In genomic region chr6:33168202-33168601, GRCh38 we compare ENCODE assay signal across 17 cellular contexts. TPM values are rescaled to one million over a fixed set of nuclear protein-coding genes. Genes with fewer than 3 reads are reported as not detected.
DNase-seq lines count a peak whose midpoint lies in the region; ATAC-seq and TF ChIP-seq lines count a peak whose summit lies in the region.
"Had no signal": no experiment of that assay in that cellular context is flagged by ENCODE, and none has a peak within 500 bp of the region (broad histone marks: within the 10 kb centered on the region; RNA-seq: fewer than 3 reads in every experiment).

No MANE protein-coding gene starts in this region.

- intact Hi-C loops in natural killer cell (cut with micrococcal nuclease) (no loop called here), upper lobe of right lung (cut with DNase I) (loop anchor here (10.0 kb wide), 1 partner anchor 77 kb away; no protein-coding TSS in a partner anchor)

- TF ChIP-seq POLR2A in suprapubic skin (IDR thresholded peaks at IDR 0.05): no peak

- H3K27me3 ChIP-seq in RWPE2 (ENCODE audit: insufficient read depth, poor library complexity, severe bottlenecking): no peaks in the 10 kb centered on the region
- H3K27me3 ChIP-seq in upper lobe of right lung: no peaks in the 10 kb centered on the region
- H3K27me3 ChIP-seq in suprapubic skin: no peaks in the 10 kb centered on the region

- H3K36me3 ChIP-seq in RWPE2 (ENCODE audit: low read depth) (no peaks in the 10 kb centered on the region), upper lobe of right lung (no peaks in the 10 kb centered on the region), suprapubic skin (no peaks in the 10 kb centered on the region)
- H3K36me3 ChIP-seq: HAP-1 had no signal

- no peak for TF ChIP-seq CTCF in natural killer cell (IDR thresholded peaks at IDR 0.05)
- TF ChIP-seq CTCF in RWPE2 (IDR thresholded peaks at IDR 0.05; ENCODE audit: poor library complexity, severe bottlenecking): no peak
- TF ChIP-seq CTCF in neural crest cell (conservative IDR thresholded peaks at IDR 0.05): no peak
- no peak for TF ChIP-seq CTCF in upper lobe of right lung (IDR thresholded peaks at IDR 0.05)
- no peak for TF ChIP-seq CTCF in suprapubic skin (IDR thresholded peaks at IDR 0.05)

- H3K27ac Mint-ChIP-seq in natural killer cell treated with Interleukin-12 subunit alpha and Interleukin-12 subunit beta and Interleukin-15 and Interleukin-18, amount 100 ng/mL, for 72 hours: no peak overlapping the region
- H3K27ac Mint-ChIP-seq in natural killer cell: no peak overlapping the region
- H3K27ac Mint-ChIP-seq in neural crest cell (ENCODE audit: unreplicated experiment): peak overlapping the region; percentile 27
- H3K27ac Mint-ChIP-seq: GM23338, HFFc6 had no signal

- peaks cover 0 to 5% of the 10 kb centered on the region in 2 donors for H3K27me3 Mint-ChIP-seq in natural killer cell treated with Interleukin-12 subunit alpha and Interleukin-12 subunit beta and Interleukin-15 and Interleukin-18, amount 100 ng/mL, for 72 hours
- H3K27me3 Mint-ChIP-seq in natural killer cell (ENCODE audit: low read depth in 2 of 2): peaks cover 0 to 10% of the 10 kb centered on the region in 2 donors
- no peaks in the 10 kb centered on the region for H3K27me3 Mint-ChIP-seq in neural crest cell (ENCODE audit: low read depth)

- no peaks in the 10 kb centered on the region for H3K36me3 Mint-ChIP-seq in natural killer cell treated with Interleukin-12 subunit alpha and Interleukin-12 subunit beta and Interleukin-15 and Interleukin-18, amount 100 ng/mL, for 72 hours
- H3K36me3 Mint-ChIP-seq in natural killer cell (no peaks in the 10 kb centered on the region), neural crest cell (ENCODE audit: low read depth) (no peaks in the 10 kb centered on the region)
- H3K36me3 Mint-ChIP-seq: CD4-positive, alpha-beta memory T cell had no signal

- no peaks in the 10 kb centered on the region for H3K4me1 Mint-ChIP-seq in natural killer cell treated with Interleukin-12 subunit alpha and Interleukin-12 subunit beta and Interleukin-15 and Interleukin-18, amount 100 ng/mL, for 72 hours (ENCODE audit: low read depth in 2 of 2)
- H3K4me1 Mint-ChIP-seq in natural killer cell: no peaks in the 10 kb centered on the region
- H3K4me1 Mint-ChIP-seq in neural crest cell: no peaks in the 10 kb centered on the region
- H3K4me1 Mint-ChIP-seq: CD4-positive, alpha-beta memory T cell had no signal

- no peak overlapping the region for H3K4me3 Mint-ChIP-seq in natural killer cell treated with Interleukin-12 subunit alpha and Interleukin-12 subunit beta and Interleukin-15 and Interleukin-18, amount 100 ng/mL, for 72 hours
- H3K4me3 Mint-ChIP-seq in natural killer cell: no peak overlapping the region
- no peak overlapping the region for H3K4me3 Mint-ChIP-seq in neural crest cell
- H3K4me3 Mint-ChIP-seq: GM23338, HFFc6 had no signal

- peak; percentile 29 for DNase-seq in natural killer cell treated with Interleukin-12 subunit alpha and Interleukin-12 subunit beta and Interleukin-15 and Interleukin-18, amount 100 ng/mL, for 72 hours (ENCODE audit: low spot score)
- DNase-seq in natural killer cell (no peak), RWPE2 (ENCODE audit: low spot score) (peak; percentile 43), neural crest cell (ENCODE audit: low read depth, low spot score) (no peak), upper lobe of right lung (peak; percentile 45), suprapubic skin (ENCODE audit: low spot score in 2 of 2) (no peak), NCI-H748 treated with DMSO at 0.1 percent for 48 hours (lab: John Stamatoyannopoulos, UW) (no peak)
- no peak for DNase-seq in activated CD8-positive, alpha-beta memory T cell treated with anti-CD3 and anti-CD28 coated beads, Interleukin-2, amount 50 U/mL, for 4 hours
- DNase-seq: ACHN; CD4-positive, alpha-beta memory T cell; COR-L47; GF-D8; HFFc6 had no signal

- no peak for ATAC-seq in natural killer cell treated with Interleukin-12 subunit alpha and Interleukin-12 subunit beta and Interleukin-15 and Interleukin-18, amount 100 ng/mL, for 72 hours
- ATAC-seq in natural killer cell (no peak), RWPE2 (ENCODE audit: low read depth) (no peak), upper lobe of right lung (no peak)
- ATAC-seq: GM23338 had no signal

- H3K4me1 ChIP-seq in RWPE2 (ENCODE audit: insufficient read depth, poor library complexity, severe bottlenecking) (no peaks in the 10 kb centered on the region), upper lobe of right lung (no peaks in the 10 kb centered on the region), suprapubic skin (no peaks in the 10 kb centered on the region)
- H3K4me1 ChIP-seq: HAP-1 had no signal

- H3K9me3 Mint-ChIP-seq in natural killer cell treated with Interleukin-12 subunit alpha and Interleukin-12 subunit beta and Interleukin-15 and Interleukin-18, amount 100 ng/mL, for 72 hours: no peaks in the 10 kb centered on the region
- no peaks in the 10 kb centered on the region for H3K9me3 Mint-ChIP-seq in natural killer cell
- no peaks in the 10 kb centered on the region for H3K9me3 Mint-ChIP-seq in neural crest cell
- H3K9me3 Mint-ChIP-seq: CD4-positive, alpha-beta memory T cell; GM23338; HFFc6 had no signal

- H3K4me3 ChIP-seq in RWPE2 (ENCODE audit: severe bottlenecking): no peak overlapping the region
- H3K4me3 ChIP-seq in upper lobe of right lung: no peak overlapping the region
- no peak overlapping the region for H3K4me3 ChIP-seq in suprapubic skin
- H3K4me3 ChIP-seq: GM23338, HAP-1 had no signal

- no peak overlapping the region for H3K27ac ChIP-seq in RWPE2 (ENCODE audit: poor library complexity, severe bottlenecking)
- no peak overlapping the region for H3K27ac ChIP-seq in upper lobe of right lung
- no peak overlapping the region for H3K27ac ChIP-seq in suprapubic skin
- H3K27ac ChIP-seq: C4-2B had no signal

- 77% methylated on average over 8 of the region's 8 CpGs for WGBS in suprapubic skin

- no peak for TF ChIP-seq EP300 in suprapubic skin (IDR thresholded peaks at IDR 0.05)

- H3K9me3 ChIP-seq in RWPE2 (ENCODE audit: severe bottlenecking) (no peaks in the 10 kb centered on the region), upper lobe of right lung (no peaks in the 10 kb centered on the region), suprapubic skin (no peaks in the 10 kb centered on the region)
- H3K9me3 ChIP-seq: HAP-1 had no signal

RNA-seq across cellular contexts. Expression of gene COL11A2, which starts 24.1 kb away (rescaled TPM):
- total RNA-seq in natural killer cell treated with Interleukin-12 subunit alpha and Interleukin-12 subunit beta and Interleukin-15 and Interleukin-18, amount 100 ng/mL, for 72 hours: 1 to 10 TPM; 1.1 to 1.3 TPM
- total RNA-seq in natural killer cell: 1 to 10 TPM in 1 of 3 donors, under 1 TPM in 2; 0.93 to 2.0 (median 0.94) TPM
- 4.2 and 5.9 TPM in 2 replicates for total RNA-seq in neural crest cell
- 1.2 TPM for total RNA-seq in upper lobe of right lung
- total RNA-seq in suprapubic skin: under 1 TPM; 0.21 to 0.97 (median 0.40) TPM

RNA-seq across cellular contexts. Expression of gene RXRB, which starts 32.3 kb away (rescaled TPM):
- 10 to 100 TPM; 43.9 to 50.4 TPM for total RNA-seq in natural killer cell treated with Interleukin-12 subunit alpha and Interleukin-12 subunit beta and Interleukin-15 and Interleukin-18, amount 100 ng/mL, for 72 hours
- total RNA-seq in natural killer cell (10 to 100 TPM; 72.3 to 96.4 (median 73.9) TPM), neural crest cell (31.8 and 33.1 TPM in 2 replicates), upper lobe of right lung (46.6 TPM), suprapubic skin (10 to 100 TPM; 18.6 to 47.9 (median 26.9) TPM)

RNA-seq across cellular contexts. Expression of gene SLC39A7, which starts 32.5 kb away (rescaled TPM):
- 100 to 1,000 TPM in 1 of 2 donors, 10 to 100 TPM in 1; 91.5 to 102 TPM for total RNA-seq in natural killer cell treated with Interleukin-12 subunit alpha and Interleukin-12 subunit beta and Interleukin-15 and Interleukin-18, amount 100 ng/mL, for 72 hours
- total RNA-seq in natural killer cell: 10 to 100 TPM; 38.9 to 45.7 (median 45.6) TPM
- total RNA-seq in neural crest cell: 95.7 and 103 TPM in 2 replicates
- total RNA-seq in upper lobe of right lung: 89.1 TPM
- 10 to 100 TPM; 29.3 to 46.3 (median 41.9) TPM for total RNA-seq in suprapubic skin

RNA-seq across cellular contexts. Expression of gene HSD17B8, which starts 36.3 kb away (rescaled TPM):
- 1 to 10 TPM; 3.3 to 6.2 TPM for total RNA-seq in natural killer cell treated with Interleukin-12 subunit alpha and Interleukin-12 subunit beta and Interleukin-15 and Interleukin-18, amount 100 ng/mL, for 72 hours
- total RNA-seq in natural killer cell: 1 to 10 TPM; 5.4 to 7.7 (median 6.8) TPM
- total RNA-seq in neural crest cell: 3.3 and 4.4 TPM in 2 replicates
- 14.7 TPM for total RNA-seq in upper lobe of right lung
- 10 to 100 TPM; 26.2 to 66.0 (median 50.5) TPM for total RNA-seq in suprapubic skin
- total RNA-seq: A172 had no signal

RNA-seq across cellular contexts. Expression of gene RING1, which starts 40.1 kb away (rescaled TPM):
- total RNA-seq in natural killer cell treated with Interleukin-12 subunit alpha and Interleukin-12 subunit beta and Interleukin-15 and Interleukin-18, amount 100 ng/mL, for 72 hours: 10 to 100 TPM; 31.1 to 35.5 TPM
- total RNA-seq in natural killer cell (10 to 100 TPM; 34.5 to 40.3 (median 36.5) TPM), neural crest cell (61.2 and 61.7 TPM in 2 replicates), upper lobe of right lung (42.0 TPM), suprapubic skin (10 to 100 TPM; 11.5 to 18.1 (median 14.9) TPM)

Comparison
In these comparisons a context has a peak if more than half of its experiments do, and no peak if none do; other contexts are left out.
1. DNase-seq: peak in natural killer cell treated with Interleukin-12 subunit alpha and Interleukin-12 subunit beta and Interleukin-15 and Interleukin-18, amount 100 ng/mL, for 72 hours (single experiment), RWPE2 (single experiment) and upper lobe of right lung (single experiment); none in natural killer cell (single experiment), neural crest cell (single experiment), activated CD8-positive, alpha-beta memory T cell treated with anti-CD3 and anti-CD28 coated beads, Interleukin-2, amount 50 U/mL, for 4 hours (single experiment), suprapubic skin (0 of 2) and NCI-H748 treated with DMSO at 0.1 percent for 48 hours (single experiment).